Comparison of ENCODE assay signal across 17 cellular contexts in the genomic region with DNA sequence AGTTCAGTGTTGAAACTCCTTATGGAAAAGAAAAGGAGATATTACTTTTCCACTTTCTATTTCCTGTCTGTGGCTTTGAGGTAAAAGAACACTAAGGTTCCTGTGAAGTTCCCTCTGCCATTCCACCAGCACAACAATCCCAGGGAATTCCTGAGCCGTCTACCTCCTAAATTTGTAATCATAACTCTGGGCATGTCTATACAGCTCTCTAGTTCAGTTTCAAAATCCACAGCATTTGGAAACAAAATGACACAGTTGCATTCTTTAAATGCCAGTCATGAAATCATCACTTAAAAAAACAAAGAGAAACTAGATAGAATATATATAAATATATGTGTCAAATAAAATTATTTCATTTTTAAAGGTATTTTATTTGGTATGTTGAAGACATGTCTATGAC. TPM values are rescaled to one million over a fixed set of nuclear protein-coding genes. Genes with fewer than 3 reads are reported as not detected.
DNase-seq lines count a peak whose midpoint lies in the region; ATAC-seq, FAIRE-seq and TF ChIP-seq lines count a peak whose summit lies in the region.
"Had no signal": no experiment of that assay in that cellular context is flagged by ENCODE, and none has a peak within 500 bp of the region (broad histone marks: within the 10 kb centered on the region; RNA-seq: fewer than 3 reads in every experiment).

No MANE protein-coding gene starts in this region.

- CTCF ChIA-PET in activated CD8-positive, alpha-beta memory T cell treated with anti-CD3 and anti-CD28 coated beads, Interleukin-2, amount 10 ng/mL, durations not matched to agents 7 days and 5 days (lab: Charles Lee): no interaction called here

- H3K4me1 Mint-ChIP-seq in activated CD8-positive, alpha-beta memory T cell treated with anti-CD3 and anti-CD28 coated beads, Interleukin-2, amount 10 ng/mL, durations not matched to agents 7 days and 5 days: peaks cover 2% of the 10 kb centered on the region
- H3K4me1 Mint-ChIP-seq: activated naive CD4-positive, alpha-beta T cell treated with anti-CD3 and anti-CD28 coated beads, Interleukin-2, amount 10 ng/mL, durations not matched to agents 7 days and 5 days; neural crest cell had no signal

- TF ChIP-seq POLR2A in adrenal gland (IDR thresholded peaks at IDR 0.05): no peak

- H3K9me3 ChIP-seq in subcutaneous abdominal adipose tissue (ENCODE audit: control insufficient read depth in 5 of 5, low read length in 5 of 5): no peaks in the 10 kb centered on the region
- H3K9me3 ChIP-seq in kidney (ENCODE audit: control insufficient read depth in 1 of 2, low read length in 2 of 2): no peaks in the 10 kb centered on the region
- no peaks in the 10 kb centered on the region for H3K9me3 ChIP-seq in adrenal gland (replicated peaks in 1 of 3)
- H3K9me3 ChIP-seq: colonic mucosa had no signal

- H3K4me3 Mint-ChIP-seq in activated CD8-positive, alpha-beta memory T cell treated with anti-CD3 and anti-CD28 coated beads, Interleukin-2, amount 10 ng/mL, durations not matched to agents 7 days and 5 days: no peak overlapping the region
- H3K4me3 Mint-ChIP-seq: activated CD8-positive, alpha-beta T cell treated with anti-CD3 and anti-CD28 coated beads, Interleukin-2, amount 10 ng/mL, durations not matched to agents 7 days and 5 days; activated naive CD4-positive, alpha-beta T cell treated with anti-CD3 and anti-CD28 coated beads, Interleukin-2, amount 10 ng/mL, durations not matched to agents 7 days and 5 days; neural crest cell had no signal

- no peak for DNase-seq in activated CD8-positive, alpha-beta memory T cell treated with anti-CD3 and anti-CD28 coated beads, Interleukin-2, amount 10 ng/mL, durations not matched to agents 7 days and 5 days
- no peak for DNase-seq in activated CD8-positive, alpha-beta memory T cell treated with anti-CD3 and anti-CD28 coated beads, Interleukin-2, amount 50 U/mL, for 4 hours
- peak; percentile 51 for DNase-seq in astrocyte of the hippocampus (ENCODE audit: low read depth, low spot score)
- peak; percentile 77 for DNase-seq in fibroblast of the aortic adventitia (ENCODE audit: low read depth)
- DNase-seq in kidney: no peak
- DNase-seq in adrenal gland: no peak
- DNase-seq in T-helper 9 cell: no peak
- DNase-seq: activated CD8-positive, alpha-beta T cell treated with anti-CD3 and anti-CD28 coated beads, Interleukin-2, amount 10 ng/mL, durations not matched to agents 7 days and 5 days; activated naive CD4-positive, alpha-beta T cell treated with anti-CD3 and anti-CD28 coated beads, Interleukin-2, amount 10 ng/mL, durations not matched to agents 7 days and 5 days; colonic mucosa; DMS153; glutamatergic neuron; NCI-H2081 treated with DMSO at 0.1 percent for 48 hours; SIG-M5 had no signal

- no peaks in the 10 kb centered on the region for H3K27me3 Mint-ChIP-seq in activated CD8-positive, alpha-beta memory T cell treated with anti-CD3 and anti-CD28 coated beads, Interleukin-2, amount 10 ng/mL, durations not matched to agents 7 days and 5 days
- H3K27me3 Mint-ChIP-seq: activated naive CD4-positive, alpha-beta T cell treated with anti-CD3 and anti-CD28 coated beads, Interleukin-2, amount 10 ng/mL, durations not matched to agents 7 days and 5 days had no signal

- 60 to 83% (median 71%) methylated on average over 1 of the region's 1 CpG for WGBS in adrenal gland, 4 donors

- H3K9me3 Mint-ChIP-seq in activated CD8-positive, alpha-beta memory T cell treated with anti-CD3 and anti-CD28 coated beads, Interleukin-2, amount 10 ng/mL, durations not matched to agents 7 days and 5 days (ENCODE audit: low read depth): no peaks in the 10 kb centered on the region
- H3K9me3 Mint-ChIP-seq: activated naive CD4-positive, alpha-beta T cell treated with anti-CD3 and anti-CD28 coated beads, Interleukin-2, amount 10 ng/mL, durations not matched to agents 7 days and 5 days; neural crest cell had no signal

- ATAC-seq in activated CD8-positive, alpha-beta memory T cell treated with anti-CD3 and anti-CD28 coated beads, Interleukin-2, amount 10 ng/mL, durations not matched to agents 7 days and 5 days: no peak
- ATAC-seq: activated CD8-positive, alpha-beta T cell treated with anti-CD3 and anti-CD28 coated beads, Interleukin-2, amount 10 ng/mL, durations not matched to agents 7 days and 5 days had no signal

- H3K27ac ChIP-seq in subcutaneous abdominal adipose tissue (ENCODE audit: low read depth, low read length) (peak overlapping the region; percentile 3), kidney (ENCODE audit: low read depth in 2 of 2, low read length in 2 of 2) (no peak overlapping the region), adrenal gland (no peak overlapping the region)
- H3K27ac ChIP-seq: 22Rv1, colonic mucosa had no signal

- H3K4me1 ChIP-seq in subcutaneous abdominal adipose tissue (ENCODE audit: control insufficient read depth in 5 of 5, insufficient read depth in 5 of 5, low read length in 5 of 5) (peaks cover 0 to 26% (median 13%) of the 10 kb centered on the region in 5 donors), kidney (ENCODE audit: control insufficient read depth in 1 of 2, insufficient read depth in 1 of 2, low read depth in 1 of 2, low read length in 2 of 2) (no peaks in the 10 kb centered on the region), adrenal gland (replicated peaks in 1 of 2) (no peaks in the 10 kb centered on the region)
- H3K4me1 ChIP-seq: colonic mucosa had no signal

- peak overlapping the region; percentile 12 for H3K27ac Mint-ChIP-seq in activated CD8-positive, alpha-beta memory T cell treated with anti-CD3 and anti-CD28 coated beads, Interleukin-2, amount 10 ng/mL, durations not matched to agents 7 days and 5 days
- H3K27ac Mint-ChIP-seq: activated CD8-positive, alpha-beta T cell treated with anti-CD3 and anti-CD28 coated beads, Interleukin-2, amount 10 ng/mL, durations not matched to agents 7 days and 5 days had no signal

- H3K4me3 ChIP-seq in fibroblast of the aortic adventitia (ENCODE audit: low read depth, low read length): no peak overlapping the region
- H3K4me3 ChIP-seq in subcutaneous abdominal adipose tissue (ENCODE audit: low read depth in 1 of 5, low read length in 5 of 5): no peak overlapping the region
- H3K4me3 ChIP-seq in kidney (ENCODE audit: low read length in 2 of 2): no peak overlapping the region
- no peak overlapping the region for H3K4me3 ChIP-seq in adrenal gland
- H3K4me3 ChIP-seq: colonic mucosa had no signal

- H3K27me3 ChIP-seq in subcutaneous abdominal adipose tissue (ENCODE audit: control insufficient read depth in 5 of 5, insufficient read depth in 4 of 5, low read length in 5 of 5) (no peaks in the 10 kb centered on the region), adrenal gland (no peaks in the 10 kb centered on the region)
- H3K27me3 ChIP-seq: colonic mucosa had no signal

- no peak for FAIRE-seq in kidney (lab: Jason Lieb, UNC)

- intact Hi-C loops in kidney (cut with DNase I) (no loop called here), adrenal gland (cut with DNase I) (no loop called here)

- peaks cover 36% of the 10 kb centered on the region for H3K36me3 Mint-ChIP-seq in activated CD8-positive, alpha-beta memory T cell treated with anti-CD3 and anti-CD28 coated beads, Interleukin-2, amount 10 ng/mL, durations not matched to agents 7 days and 5 days

- TF ChIP-seq CTCF in fibroblast of the aortic adventitia (IDR thresholded peaks at IDR 0.05; ENCODE audit: insufficient read depth, low read length): no peak
- TF ChIP-seq CTCF in kidney (IDR thresholded peaks at IDR 0.05; ENCODE audit: borderline replicate concordance, extremely low read depth, insufficient read depth): no peak
- TF ChIP-seq CTCF in adrenal gland (IDR thresholded peaks at IDR 0.05): no peak

- H3K9ac ChIP-seq in subcutaneous abdominal adipose tissue (ENCODE audit: low read length in 5 of 5) (no peak overlapping the region), kidney (ENCODE audit: low read length in 2 of 2) (no peak overlapping the region)

- H3K36me3 ChIP-seq in subcutaneous abdominal adipose tissue (ENCODE audit: control insufficient read depth in 5 of 5, insufficient read depth in 5 of 5, low read length in 5 of 5) (peaks cover 33 to 47% (median 42%) of the 10 kb centered on the region in 5 donors), kidney (ENCODE audit: control insufficient read depth in 1 of 2, insufficient read depth in 2 of 2, low read length in 2 of 2) (peaks cover 12 to 24% of the 10 kb centered on the region in 2 donors), adrenal gland (replicated peaks in 1 of 2) (peaks cover 0 to 47% of the 10 kb centered on the region in 2 donors)

RNA-seq across cellular contexts. Expression of gene THSD1, which starts 9.0 kb away (rescaled TPM):
- total RNA-seq in activated CD8-positive, alpha-beta memory T cell treated with anti-CD3 and anti-CD28 coated beads, Interleukin-2, amount 10 ng/mL, durations not matched to agents 7 days and 5 days: under 1 TPM; 0.26 TPM
- total RNA-seq in fibroblast of the aortic adventitia (ENCODE audit: low replicate concordance): 4.8 and 6.0 TPM in 2 replicates
- total RNA-seq in kidney: 6.4 TPM
- 2.2 TPM for polyA plus RNA-seq in kidney (ENCODE audit: insufficient read depth, low read depth, low replicate concordance)
- total RNA-seq in adrenal gland: 1 to 10 TPM; 1.5 to 4.3 (median 3.3) TPM
- polyA plus RNA-seq in adrenal gland: 1 to 10 TPM in 2 of 3 donors, under 1 TPM in 1; 0.95 to 6.4 (median 3.8) TPM

RNA-seq across cellular contexts. Expression of gene VPS36, which starts 35.5 kb away (rescaled TPM):
- total RNA-seq in activated CD8-positive, alpha-beta memory T cell treated with anti-CD3 and anti-CD28 coated beads, Interleukin-2, amount 10 ng/mL, durations not matched to agents 7 days and 5 days: 10 to 100 TPM; 42.5 to 46.7 TPM
- total RNA-seq in fibroblast of the aortic adventitia (ENCODE audit: low replicate concordance) (39.1 and 62.5 TPM in 2 replicates), kidney (48.9 TPM), adrenal gland (10 to 100 TPM; 21.7 to 54.7 (median 29.8) TPM)
- polyA plus RNA-seq in kidney (ENCODE audit: insufficient read depth, low read depth, low replicate concordance) (19.2 TPM), adrenal gland (10 to 100 TPM; 12.6 to 37.7 (median 13.4) TPM)

RNA-seq across cellular contexts. Expression of gene CKAP2, which starts 40.3 kb away (rescaled TPM):
- 10 to 100 TPM; 63.7 to 71.7 TPM for total RNA-seq in activated CD8-positive, alpha-beta memory T cell treated with anti-CD3 and anti-CD28 coated beads, Interleukin-2, amount 10 ng/mL, durations not matched to agents 7 days and 5 days
- total RNA-seq in fibroblast of the aortic adventitia (ENCODE audit: low replicate concordance) (9.2 and 55.5 TPM in 2 replicates), kidney (5.8 TPM), adrenal gland (10 to 100 TPM in 7 of 8 donors, 1 to 10 TPM in 1; 9.1 to 20.8 (median 16.3) TPM)
- polyA plus RNA-seq in kidney (ENCODE audit: insufficient read depth, low read depth, low replicate concordance) (4.9 TPM), adrenal gland (10 to 100 TPM in 1 of 3 donors, 1 to 10 TPM in 2; 2.5 to 20.4 (median 4.2) TPM)

Comparison
In these comparisons a context has a peak if more than half of its experiments do, and no peak if none do; other contexts are left out.
1. DNase-seq: peak in astrocyte of the hippocampus (single experiment) and fibroblast of the aortic adventitia (single experiment); none in activated CD8-positive, alpha-beta memory T cell treated with anti-CD3 and anti-CD28 coated beads, Interleukin-2, amount 10 ng/mL, durations not matched to agents 7 days and 5 days (single experiment), activated CD8-positive, alpha-beta memory T cell treated with anti-CD3 and anti-CD28 coated beads, Interleukin-2, amount 50 U/mL, for 4 hours (single experiment), kidney (single experiment), adrenal gland (0 of 7) and T-helper 9 cell (single experiment).